In the genomic region with DNA sequence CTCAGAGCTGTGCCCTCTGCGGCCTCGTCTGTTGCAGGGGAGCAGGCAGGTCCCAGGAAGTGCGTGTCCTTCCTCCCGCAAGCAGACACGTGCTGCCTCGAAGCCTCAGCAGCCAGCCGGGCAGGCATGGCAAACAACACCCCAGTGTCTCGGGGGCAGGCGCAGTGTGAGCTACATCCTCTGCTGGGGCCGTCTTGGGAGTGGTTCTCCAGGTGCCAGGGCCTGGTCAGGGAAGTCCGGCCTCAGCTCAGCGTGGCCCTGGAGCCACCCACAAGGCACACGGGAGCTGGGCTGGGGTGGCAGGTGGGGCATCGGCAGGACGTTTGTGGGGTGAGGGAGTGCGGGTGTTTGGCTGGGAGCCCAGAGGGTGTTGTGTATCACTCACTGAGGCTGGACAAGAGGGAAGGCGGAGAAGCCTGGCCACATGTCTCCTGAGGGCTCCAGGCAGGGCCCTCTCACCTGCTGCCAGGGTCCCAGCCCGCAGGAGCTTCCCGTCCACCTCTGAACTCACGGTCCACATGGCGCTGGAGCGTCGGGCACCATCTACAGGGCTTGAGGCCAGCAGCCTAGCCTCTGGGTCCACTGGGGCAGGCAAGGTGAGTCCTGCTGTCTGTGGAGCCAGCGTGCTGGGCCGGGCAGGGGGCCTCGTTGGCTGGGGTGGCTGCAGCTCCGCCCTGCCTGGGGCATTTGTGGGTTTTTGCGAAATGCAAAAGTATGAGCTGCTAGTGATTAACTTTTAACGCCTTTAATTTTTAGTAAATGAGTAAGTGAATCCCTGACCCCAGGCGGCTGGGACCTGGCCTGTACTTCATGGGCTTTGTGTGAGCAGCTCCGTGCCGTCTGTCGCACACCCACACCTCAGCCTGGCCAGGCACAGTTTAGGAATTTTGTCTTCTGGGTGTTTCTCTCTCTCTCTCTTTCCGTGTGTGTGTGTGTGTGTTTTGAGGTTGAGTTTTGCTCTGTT, we compare ENCODE assay signal across 13 cellular contexts. TPM values are rescaled to one million over a fixed set of nuclear protein-coding genes. Genes with fewer than 3 reads are reported as not detected.
DNase-seq lines count a peak whose midpoint lies in the region; ATAC-seq and TF ChIP-seq lines count a peak whose summit lies in the region.
"Had no signal": no experiment of that assay in that cellular context is flagged by ENCODE, and none has a peak within 500 bp of the region (broad histone marks: within the 10 kb centered on the region; RNA-seq: fewer than 3 reads in every experiment).

No MANE protein-coding gene starts in this region.

- no peak for TF ChIP-seq EP300 in suprapubic skin (IDR thresholded peaks at IDR 0.05)

- no peak for TF ChIP-seq POLR2A in suprapubic skin (IDR thresholded peaks at IDR 0.05)
- no peak for TF ChIP-seq POLR2A in erythroblast (IDR thresholded peaks at IDR 0.05; ENCODE audit: low read length)

- H3K9me3 ChIP-seq in thymus (ENCODE audit: control insufficient read depth) (no peaks in the 10 kb centered on the region), suprapubic skin (no peaks in the 10 kb centered on the region)
- H3K9me3 ChIP-seq: BE2C, gastroesophageal sphincter, testis had no signal

- H3K4me3 ChIP-seq in thymus (ENCODE audit: low read length) (no peak overlapping the region), suprapubic skin (no peak overlapping the region)
- H3K4me3 ChIP-seq: gastroesophageal sphincter, testis had no signal

- H3K36me3 ChIP-seq in thymus (ENCODE audit: control insufficient read depth, insufficient read depth) (peaks cover 74% of the 10 kb centered on the region), suprapubic skin (peaks cover 71% of the 10 kb centered on the region)

- ATAC-seq in foreskin keratinocyte: peak; percentile 53
- ATAC-seq: gastroesophageal sphincter had no signal

- H3K27ac ChIP-seq in foreskin keratinocyte: no peak overlapping the region
- H3K27ac ChIP-seq in thymus (ENCODE audit: low read depth): peak overlapping the region; percentile 46
- H3K27ac ChIP-seq in suprapubic skin: no peak overlapping the region
- H3K27ac ChIP-seq: gastroesophageal sphincter, testis had no signal

- intact Hi-C loops in posterior vena cava (cut with DNase I): no loop called here

- H3K27me3 ChIP-seq in foreskin keratinocyte (no peaks in the 10 kb centered on the region), thymus (ENCODE audit: control insufficient read depth, insufficient read depth) (no peaks in the 10 kb centered on the region), suprapubic skin (no peaks in the 10 kb centered on the region)
- H3K27me3 ChIP-seq: BE2C, gastroesophageal sphincter, testis had no signal

- DNase-seq in stimulated activated naive CD4-positive, alpha-beta T cell (lab: John Stamatoyannopoulos, UW): peak in 5 of 6 experiments; percentile 15 to 36 (median 24)
- no peak for DNase-seq in stimulated activated naive CD4-positive, alpha-beta T cell treated with Interleukin-2 at 50 U/mL for 16 hours (lab: John Stamatoyannopoulos, UW)
- peak; percentile 72 for DNase-seq in activated effector memory CD4-positive, alpha-beta T cell treated with anti-CD3 and anti-CD28 coated beads, Interleukin-2, amount 50 U/mL, for 16 hours
- DNase-seq in foreskin keratinocyte: peak; percentile 70 to 85
- DNase-seq in suprapubic skin (ENCODE audit: low spot score in 2 of 2): no peak
- DNase-seq in posterior vena cava (ENCODE audit: low spot score): no peak
- DNase-seq in erythroblast (lab: John Stamatoyannopoulos, UW): no peak
- DNase-seq: anterior cingulate cortex, BE2C, Kasumi-1, testis had no signal

- TF ChIP-seq CTCF in foreskin keratinocyte (conservative IDR thresholded peaks at IDR 0.05): no peak
- no peak for TF ChIP-seq CTCF in suprapubic skin (IDR thresholded peaks at IDR 0.05)

- H3K4me1 ChIP-seq in foreskin keratinocyte: peaks cover 11% of the 10 kb centered on the region
- H3K4me1 ChIP-seq in thymus (ENCODE audit: control insufficient read depth, insufficient read depth, low read length): peaks cover 35% of the 10 kb centered on the region
- peaks cover 31% of the 10 kb centered on the region for H3K4me1 ChIP-seq in suprapubic skin
- H3K4me1 ChIP-seq: BE2C, testis had no signal

- 93% methylated on average over 34 of the region's 34 CpGs for WGBS in thymus
- WGBS in suprapubic skin: 72% methylated on average over 19 of the region's 34 CpGs

RNA-seq across cellular contexts. Expression of a gene that starts 17.3 kb away (rescaled TPM):
- total RNA-seq in foreskin keratinocyte (6.5 and 7.4 TPM in 2 replicates), suprapubic skin (100 to 1,000 TPM in 1 of 4 donors, 10 to 100 TPM in 3; 16.2 to 107 (median 24.9) TPM), posterior vena cava (10 to 100 TPM; 14.3 to 14.7 TPM)
- polyA plus RNA-seq in foreskin keratinocyte (2.6 and 3.3 TPM in 2 replicates), thymus (15.4 TPM)

RNA-seq across cellular contexts. Expression of a gene that starts 40.0 kb away (rescaled TPM):
- total RNA-seq in foreskin keratinocyte (80.6 and 86.1 TPM in 2 replicates), suprapubic skin (100 to 1,000 TPM in 1 of 4 donors, 10 to 100 TPM in 3; 58.7 to 112 (median 69.5) TPM), posterior vena cava (10 to 100 TPM; 37.5 to 43.7 TPM)
- polyA plus RNA-seq in foreskin keratinocyte (61.4 and 70.2 TPM in 2 replicates), thymus (113 TPM)

Comparison
In these comparisons a context has a peak if more than half of its experiments do, and no peak if none do; other contexts are left out.
1. DNase-seq: peak in stimulated activated naive CD4-positive, alpha-beta T cell (5 of 6), activated effector memory CD4-positive, alpha-beta T cell treated with anti-CD3 and anti-CD28 coated beads, Interleukin-2, amount 50 U/mL, for 16 hours (single experiment) and foreskin keratinocyte (2 of 2); none in stimulated activated naive CD4-positive, alpha-beta T cell treated with Interleukin-2 at 50 U/mL for 16 hours (single experiment), suprapubic skin (0 of 2), posterior vena cava (single experiment) and erythroblast (0 of 2).